10 cellular contexts compared by ENCODE assay signal in genomic region chr7:150373049-150373801, GRCh38. TPM values are rescaled to one million over a fixed set of nuclear protein-coding genes. Genes with fewer than 3 reads are reported as not detected.
A peak's percentile ranks its signal among the peaks of the same experiment; 100 is the strongest.
DNase-seq lines count a peak whose midpoint lies in the region; ATAC-seq and TF ChIP-seq lines count a peak whose summit lies in the region.
"Had no signal": no experiment of that assay in that cellular context is flagged by ENCODE, and none has a peak within 500 bp of the region (broad histone marks: within the 10 kb centered on the region; RNA-seq: fewer than 3 reads in every experiment).

No MANE protein-coding gene starts in this region.

- intact Hi-C loops in Calu3 (cut with micrococcal nuclease; ENCODE audit: unreplicated experiment) = no loop called here
- intact Hi-C loops in dorsolateral prefrontal cortex (cut with DNase I) = loop anchor here in 1 of 2 donors (10.0 kb wide), 1 partner anchor 612 kb away; no protein-coding TSS in a partner anchor

- H3K27me3 Mint-ChIP-seq in Calu3 (ENCODE audit: unreplicated experiment) (no peaks in the 10 kb centered on the region), IgD-negative memory B cell (peaks cover 1% of the 10 kb centered on the region)

- H4K20me1 ChIP-seq in osteoblast (ENCODE audit: insufficient read depth, low read length) = peaks cover 27% of the 10 kb centered on the region

- peak overlapping the region; percentile 79 for H3K27ac Mint-ChIP-seq in Calu3 (ENCODE audit: unreplicated experiment)
- H3K27ac Mint-ChIP-seq in IgD-negative memory B cell = peak overlapping the region; percentile 53 to 91 (median 89)

- peaks cover 51% of the 10 kb centered on the region for H3K79me2 ChIP-seq in osteoblast (ENCODE audit: insufficient read depth, low read length)

- peaks cover 59% of the 10 kb centered on the region for H3K4me1 Mint-ChIP-seq in Calu3 (ENCODE audit: low read depth, unreplicated experiment)
- H3K4me1 Mint-ChIP-seq in IgD-negative memory B cell = peaks cover 30 to 47% (median 34%) of the 10 kb centered on the region in 3 donors

- H3K4me3 Mint-ChIP-seq in Calu3 (ENCODE audit: low read depth, unreplicated experiment) = peak overlapping the region; percentile 14
- peak overlapping the region in 3 of 4 donors; percentile 68 to 87 (median 84) for H3K4me3 Mint-ChIP-seq in IgD-negative memory B cell

- TF ChIP-seq CTCF in Calu3 (IDR thresholded peaks at IDR 0.05; ENCODE audit: unreplicated experiment) (no peak), dorsolateral prefrontal cortex (IDR thresholded peaks at IDR 0.05 in 54 of 56, conservative IDR thresholded peaks at IDR 0.05 in 2 of 56; ENCODE audit: low read depth in 1 of 56, partially characterized antibody in 56 of 56) (no peak), osteoblast (IDR thresholded peaks at IDR 0.05; ENCODE audit: extremely low read depth, low read depth, low read length) (no peak)

- H3K4me3 ChIP-seq in dorsolateral prefrontal cortex = peak overlapping the region in 2 of 59 donors; percentile 5 to 17
- H3K4me3 ChIP-seq in osteoblast (ENCODE audit: insufficient read depth, low read length) = no peak overlapping the region

- H3K36me3 Mint-ChIP-seq in Calu3 (ENCODE audit: insufficient read depth, unreplicated experiment) (peaks cover 85% of the 10 kb centered on the region), IgD-negative memory B cell (peaks cover 7% of the 10 kb centered on the region)

- CTCF ChIA-PET in Calu3 (lab: Charles Lee) = no interaction called here

- peaks cover 28% of the 10 kb centered on the region for H3K36me3 ChIP-seq in osteoblast (ENCODE audit: insufficient read depth, low read length)

- peaks cover 25% of the 10 kb centered on the region for H3K4me1 ChIP-seq in osteoblast (ENCODE audit: insufficient read depth, low read length)

- H3K9me3 Mint-ChIP-seq in Calu3 (ENCODE audit: low read depth, unreplicated experiment) (no peaks in the 10 kb centered on the region), IgD-negative memory B cell (no peaks in the 10 kb centered on the region)

- H3K9me3 ChIP-seq in osteoblast (ENCODE audit: low read depth, low read length) = no peaks in the 10 kb centered on the region

- no peak overlapping the region for H3K4me2 ChIP-seq in osteoblast (ENCODE audit: insufficient read depth, low read length)

- BruUV-seq in Calu3 (replicated peaks; lab: Mats Ljungman, UMichigan) = TSS peak; percentile 13

- H3K27me3 ChIP-seq in dorsolateral prefrontal cortex (no peaks in the 10 kb centered on the region), osteoblast (ENCODE audit: insufficient read depth, low read length) (no peaks in the 10 kb centered on the region)

- no peak overlapping the region for H2AFZ ChIP-seq in osteoblast (ENCODE audit: low read length)

- DNase-seq in Calu3 (no peak), dorsolateral prefrontal cortex (no peak), osteoblast (ENCODE audit: insufficient read length, low spot score, missing footprints) (peak; percentile 57), NOMO-1 (lab: John Stamatoyannopoulos, UW; ENCODE audit: unreplicated experiment in 2 of 2) (no peak), T-helper 1 cell (no peak)
- DNase-seq in stimulated activated CD4-positive, alpha-beta T cell treated with anti-CD3 and anti-CD28 coated beads, Interleukin-15, amount 100 ng/mL, for 24 hours = no peak
- DNase-seq: erythroblast had no signal

- H3K27ac ChIP-seq in dorsolateral prefrontal cortex = peak overlapping the region in 32 of 59 donors; percentile 0 to 65 (median 36)
- no peak overlapping the region for H3K27ac ChIP-seq in osteoblast (ENCODE audit: low read depth, low read length)

- no peak for ATAC-seq in GM21619 (IDR thresholded peaks at IDR 0.05; ENCODE audit: unreplicated experiment)

RNA-seq across cellular contexts. Expression of gene REPIN1, which starts 4.6 kb away (rescaled TPM):
- total RNA-seq in Calu3 (2022) (185 and 189 TPM in 2 replicates), dorsolateral prefrontal cortex (100 to 1,000 TPM in 95 of 120 experiments, 10 to 100 TPM in 25; 82.2 to 205 (median 110) TPM), osteoblast (53.6 and 57.5 TPM in 2 replicates)
- polyA plus RNA-seq in IgD-negative memory B cell = 118 TPM

RNA-seq across cellular contexts. Expression of gene ZNF775, which starts 5.9 kb away (rescaled TPM):
- total RNA-seq in Calu3 (2022) (5.3 and 5.8 TPM in 2 replicates), dorsolateral prefrontal cortex (10 to 100 TPM in 91 of 120 experiments, 1 to 10 TPM in 29; 6.0 to 19.8 (median 12.1) TPM), osteoblast (5.0 and 6.2 TPM in 2 replicates)
- 5.1 TPM for polyA plus RNA-seq in IgD-negative memory B cell

RNA-seq across cellular contexts. Expression of gene RARRES2, which starts 31.8 kb away (rescaled TPM):
- total RNA-seq in Calu3 (2022) = 9.1 and 13.0 TPM in 2 replicates
- not detected for polyA plus RNA-seq in IgD-negative memory B cell
- total RNA-seq in dorsolateral prefrontal cortex = 10 to 100 TPM; 13.5 to 63.7 (median 23.5) TPM
- 18.3 and 26.1 TPM in 2 replicates for total RNA-seq in osteoblast
- total RNA-seq: SK-MEL-5 had no signal

RNA-seq across cellular contexts. Expression of gene ACTR3C, which starts 49.9 kb away (rescaled TPM):
- total RNA-seq in Calu3 (2022) (22.8 and 26.0 TPM in 2 replicates), dorsolateral prefrontal cortex (10 to 100 TPM in 55 of 120 experiments, 1 to 10 TPM in 65; 1.9 to 30.5 (median 9.7) TPM), osteoblast (1.8 and 3.8 TPM in 2 replicates)
- polyA plus RNA-seq in IgD-negative memory B cell = 5.2 TPM
- total RNA-seq: SK-MEL-5 had no signal

RNA-seq across cellular contexts. Expression of gene LRRC61, which starts 50.1 kb away (rescaled TPM):
- total RNA-seq in Calu3 (2022) (14.6 and 22.5 TPM in 2 replicates), dorsolateral prefrontal cortex (10 to 100 TPM in 24 of 120 experiments, 1 to 10 TPM in 96; 2.9 to 15.0 (median 7.7) TPM), osteoblast (1.8 and 4.0 TPM in 2 replicates)
- polyA plus RNA-seq in IgD-negative memory B cell = 29.1 TPM
- total RNA-seq: SK-MEL-5 had no signal
